15 cellular contexts compared by ENCODE assay signal in genomic region chr2:233708942-233709341, GRCh38. TPM values are rescaled to one million over a fixed set of nuclear protein-coding genes. Genes with fewer than 3 reads are reported as not detected.
A peak's percentile ranks its signal among the peaks of the same experiment; 100 is the strongest.
DNase-seq lines count a peak whose midpoint lies in the region; ATAC-seq, FAIRE-seq and TF ChIP-seq lines count a peak whose summit lies in the region.
"Had no signal": no experiment of that assay in that cellular context is flagged by ENCODE, and none has a peak within 500 bp of the region (broad histone marks: within the 10 kb centered on the region; RNA-seq: fewer than 3 reads in every experiment).

No MANE protein-coding gene starts in this region.

- H2AFZ ChIP-seq in SK-N-SH (ENCODE audit: low read depth) (no peak overlapping the region; the same call in 1 of the 2 replicates), PC-9 (no peak overlapping the region)

- H3K36me3 ChIP-seq in SK-N-SH (replicated peaks in 1 of 2; ENCODE audit: control insufficient read depth in 1 of 2, insufficient read depth in 2 of 2, low read length in 1 of 2) (no peaks in the 10 kb centered on the region), PC-9 (ENCODE audit: low read depth) (peaks cover 92% of the 10 kb centered on the region), esophagus (ENCODE audit: control insufficient read depth in 2 of 2, insufficient read depth in 2 of 2, low read length in 1 of 2) (peaks cover 0 to 1% of the 10 kb centered on the region in 2 donors)

- H3K27ac ChIP-seq in SK-N-SH (ENCODE audit: low read depth in 2 of 2, low read length in 1 of 2): no peak overlapping the region
- H3K27ac ChIP-seq in PC-9: peak overlapping the region; percentile 10; the same call in 1 of the 2 replicates
- peak overlapping the region; percentile 47 to 81 for H3K27ac ChIP-seq in esophagus (ENCODE audit: low read depth in 2 of 2, low read length in 1 of 2)

- H3K4me2 ChIP-seq in SK-N-SH (no peak overlapping the region), PC-9 (peak overlapping the region; percentile 10)

- CTCF ChIA-PET in SK-N-SH (lab: Yijun Ruan, JAX) (no interaction called here), PC-9 (lab: Charles Lee) (no interaction called here)

- H3F3A ChIP-seq in SK-N-SH (replicated peaks; ENCODE audit: insufficient read depth): peaks cover 2% of the 10 kb centered on the region
- H3F3A ChIP-seq in PC-9 (ENCODE audit: insufficient read depth, low read depth): peaks cover 79% of the 10 kb centered on the region

- H3K4me1 ChIP-seq in SK-N-SH (ENCODE audit: control insufficient read depth in 1 of 2, insufficient read depth in 2 of 2, low read depth in 1 of 2, low read length in 1 of 2) (peaks cover 0 to 18% of the 10 kb centered on the region in 2 experiments; a peak in 2 of 4 replicates), PC-9 (replicated peaks; ENCODE audit: insufficient read depth) (peaks cover 75% of the 10 kb centered on the region), esophagus (ENCODE audit: control insufficient read depth in 2 of 2, insufficient read depth in 2 of 2, low read length in 1 of 2) (peaks cover 0 to 12% of the 10 kb centered on the region in 2 donors)

- no peak for TF ChIP-seq POLR2A in GM12891 (IDR thresholded peaks at IDR 0.05; ENCODE audit: low read depth, low read length)

- no peak for TF ChIP-seq RAD21 in SK-N-SH (IDR thresholded peaks at IDR 0.05; ENCODE audit: low read length)

- intact Hi-C loops in PC-9 (cut with micrococcal nuclease; ENCODE audit: unreplicated experiment): loop anchor here (5.0 to 10.0 kb wide), 2 partner anchors 357 to 1276 kb away; partner anchors contain the start of gene DGKD

- H3K4me3 ChIP-seq in SK-N-SH (ENCODE audit: low read depth in 2 of 2, low read length in 1 of 2): no peak overlapping the region
- H3K4me3 ChIP-seq in PC-9: no peak overlapping the region
- H3K4me3 ChIP-seq in esophagus (ENCODE audit: low read depth in 1 of 2, low read length in 2 of 2): no peak overlapping the region

- no TSS peak for BruUV-seq in PC-9 (replicated peaks; lab: Mats Ljungman, UMichigan)

- H3K9me3 ChIP-seq in SK-N-SH (no peaks in the 10 kb centered on the region), PC-9 (ENCODE audit: insufficient read depth, low read depth) (no peaks in the 10 kb centered on the region), esophagus (ENCODE audit: control insufficient read depth in 2 of 2, insufficient read depth in 1 of 2, low read depth in 1 of 2, low read length in 1 of 2) (no peaks in the 10 kb centered on the region)

- FAIRE-seq in GM12891 (lab: Jason Lieb, UNC): no peak

- TF ChIP-seq CTCF in SK-N-SH (IDR thresholded peaks at IDR 0.05): no peak
- TF ChIP-seq CTCF in PC-9 (conservative IDR thresholded peaks at IDR 0.05): no peak

- ATAC-seq in SK-N-SH treated with all-trans-retinoic acid at 6 μM for 48 hours (no peak), GM19467 (IDR thresholded peaks at IDR 0.05; ENCODE audit: unreplicated experiment) (no peak)

- H3K9ac ChIP-seq in SK-N-SH: no peak overlapping the region

- DNase-seq in SK-N-SH (no peak), PC-9 (no peak), DMS153 treated with DMSO at 0.1 percent for 48 hours (lab: John Stamatoyannopoulos, UW; ENCODE audit: unreplicated experiment) (no peak), GM12891 (ENCODE audit: insufficient read length, low spot score) (no peak), HuH-7 (ENCODE audit: low spot score) (no peak)
- DNase-seq: 8988T, COR-L47, DMS53, MM.1S, NCI-H1105 treated with DMSO at 0.1 percent for 48 hours, NCI-H187, NCI-H69 had no signal

- POLR2A ChIA-PET in SK-N-SH (lab: Yijun Ruan, JAX): no interaction called here
- POLR2A ChIA-PET in PC-9 (lab: Charles Lee; ENCODE audit: unreplicated experiment): interaction anchor here (0.6 kb wide), 2 partner anchors 18 to 142 kb away, joined by 5 to 9 read pairs; no protein-coding TSS in a partner anchor

- H3K79me2 ChIP-seq in SK-N-SH (ENCODE audit: insufficient read depth): no peaks in the 10 kb centered on the region
- H3K79me2 ChIP-seq in PC-9 (ENCODE audit: low read depth): peaks cover 100% of the 10 kb centered on the region

- H3K9me2 ChIP-seq in SK-N-SH: no peaks in the 10 kb centered on the region
- H3K9me2 ChIP-seq in PC-9 (ENCODE audit: insufficient read depth): no peaks in the 10 kb centered on the region

- TF ChIP-seq EP300 in SK-N-SH (IDR thresholded peaks at IDR 0.05; ENCODE audit: borderline replicate concordance in 1 of 2, low read depth in 1 of 2, low read length in 1 of 2): no peak

- 75% methylated on average over 5 of the region's 5 CpGs for WGBS in SK-N-SH (ENCODE audit: low lambda C conversion rate)
- 82 to 88% methylated on average over 5 of the region's 5 CpGs for WGBS in esophagus, 2 donors

- H3K27me3 ChIP-seq in SK-N-SH (ENCODE audit: insufficient read depth): no peaks in the 10 kb centered on the region
- H3K27me3 ChIP-seq in PC-9 (ENCODE audit: insufficient read depth, low read depth): no peaks in the 10 kb centered on the region
- no peaks in the 10 kb centered on the region for H3K27me3 ChIP-seq in esophagus (ENCODE audit: control insufficient read depth in 1 of 2, insufficient read depth in 2 of 2, low read length in 2 of 2)

- H4K20me1 ChIP-seq in SK-N-SH (ENCODE audit: insufficient read depth): no peaks in the 10 kb centered on the region
- peaks cover 12% of the 10 kb centered on the region; the same call in 1 of the 2 replicates for H4K20me1 ChIP-seq in PC-9 (ENCODE audit: insufficient read depth)

TF ChIP-seq in SK-N-SH, 30 proteins besides CTCF, POLR2A, EP300 and RAD21:
- TF ChIP-seq RCOR1 (IDR thresholded peaks at IDR 0.05; ENCODE audit: low read length): no peak
- TF ChIP-seq, protein P1, sequence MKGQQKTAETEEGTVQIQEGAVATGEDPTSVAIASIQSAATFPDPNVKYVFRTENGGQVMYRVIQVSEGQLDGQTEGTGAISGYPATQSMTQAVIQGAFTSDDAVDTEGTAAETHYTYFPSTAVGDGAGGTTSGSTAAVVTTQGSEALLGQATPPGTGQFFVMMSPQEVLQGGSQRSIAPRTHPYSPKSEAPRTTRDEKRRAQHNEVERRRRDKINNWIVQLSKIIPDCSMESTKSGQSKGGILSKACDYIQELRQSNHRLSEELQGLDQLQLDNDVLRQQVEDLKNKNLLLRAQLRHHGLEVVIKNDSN (IDR thresholded peaks at IDR 0.05; ENCODE audit: borderline replicate concordance, low read depth): peak; percentile 34; the same call in 1 of the 2 replicates

TF ChIP-seq in SK-N-SH treated with all-trans-retinoic acid at 6 μM for 48 hours, 23 proteins besides CTCF, POLR2A, EP300 and RAD21:
- TF ChIP-seq ZNF70 (CRISPR knock-in tag; IDR thresholded peaks at IDR 0.05) (no peak), BACH2 (CRISPR knock-in tag; IDR thresholded peaks at IDR 0.05; ENCODE audit: borderline replicate concordance) (no peak)

TF ChIP-seq in GM12891, 5 proteins besides CTCF, POLR2A, EP300 and RAD21:
- TF ChIP-seq POLR2AphosphoS5 (IDR thresholded peaks at IDR 0.05; ENCODE audit: low read depth, low read length) (no peak), PAX5 (IDR thresholded peaks at IDR 0.05; ENCODE audit: insufficient read depth, low read length, severe bottlenecking) (no peak), TAF1 (IDR thresholded peaks at IDR 0.05; ENCODE audit: low read depth, low read length) (no peak)

RNA-seq across cellular contexts. Expression of gene UGT1A5, which starts 3.8 kb away (rescaled TPM):
- polyA plus RNA-seq in SK-N-SH (2012; rRNA removed): not detected in 2 replicates
- polyA plus RNA-seq in SK-N-SH (2012; cell fraction: cytosol; rRNA removed): not detected in 2 replicates
- polyA plus RNA-seq in SK-N-SH (2012; cell fraction: nucleus; rRNA removed): not detected in 2 replicates
- total RNA-seq in PC-9 (2021): 71.3 and 91.2 TPM in 2 replicates
- polyA plus RNA-seq in esophagus: 1 to 10 TPM in 1 of 2 donors, under 1 TPM in 1; 0.01 to 2.9 TPM
- not detected for polyA plus RNA-seq in GM12891 (2012; ENCODE audit: low read depth, missing spikeins)

RNA-seq across cellular contexts. Expression of gene UGT1A4, which starts 9.6 kb away (rescaled TPM):
- polyA plus RNA-seq in SK-N-SH (2012; rRNA removed) (not detected in 2 replicates), esophagus (1 to 10 TPM in 1 of 2 donors, under 1 TPM in 1; 0.69 to 2.5 TPM)
- polyA plus RNA-seq in SK-N-SH (2012; cell fraction: cytosol; rRNA removed): not detected in 2 replicates
- polyA plus RNA-seq in SK-N-SH (2012; cell fraction: nucleus; rRNA removed): not detected in 2 replicates
- total RNA-seq in PC-9 (2021): 73.6 and 93.0 TPM in 2 replicates
- polyA plus RNA-seq in GM12891 (2012; ENCODE audit: low read depth, missing spikeins): not detected

RNA-seq across cellular contexts. Expression of gene UGT1A6, which starts 16.3 kb away (rescaled TPM):
- polyA plus RNA-seq in SK-N-SH (2012; rRNA removed) (not detected in 2 replicates), esophagus (10 to 100 TPM in 1 of 2 donors, 1 to 10 TPM in 1; 4.8 to 22.4 TPM)
- polyA plus RNA-seq in SK-N-SH (2012; cell fraction: cytosol; rRNA removed): not detected in 2 replicates
- not detected in 2 replicates for polyA plus RNA-seq in SK-N-SH (2012; cell fraction: nucleus; rRNA removed)
- total RNA-seq in PC-9 (2021): 549 and 643 TPM in 2 replicates
- polyA plus RNA-seq in GM12891 (2012; ENCODE audit: low read depth, missing spikeins): not detected

RNA-seq across cellular contexts. Expression of gene UGT1A3, which starts 19.9 kb away (rescaled TPM):
- polyA plus RNA-seq in SK-N-SH (2012; rRNA removed): not detected in 2 replicates
- polyA plus RNA-seq in SK-N-SH (2012; cell fraction: cytosol; rRNA removed): not detected in 2 replicates
- polyA plus RNA-seq in SK-N-SH (2012; cell fraction: nucleus; rRNA removed): not detected in 2 replicates
- 60.3 and 67.1 TPM in 2 replicates for total RNA-seq in PC-9 (2021)
- 1 to 10 TPM in 1 of 2 donors, under 1 TPM in 1; 0.07 to 1.5 TPM for polyA plus RNA-seq in esophagus
- polyA plus RNA-seq in GM12891 (2012; ENCODE audit: low read depth, missing spikeins): not detected

RNA-seq across cellular contexts. Expression of gene UGT1A7, which starts 27.2 kb away (rescaled TPM):
- polyA plus RNA-seq in SK-N-SH (2012; rRNA removed): not detected in 2 replicates
- polyA plus RNA-seq in SK-N-SH (2012; cell fraction: cytosol; rRNA removed): not detected in 2 replicates
- polyA plus RNA-seq in SK-N-SH (2012; cell fraction: nucleus; rRNA removed): not detected in 2 replicates
- 20.3 and 26.7 TPM in 2 replicates for total RNA-seq in PC-9 (2021)
- 10 to 100 TPM; 28.8 to 54.2 TPM for polyA plus RNA-seq in esophagus
- not detected for polyA plus RNA-seq in GM12891 (2012; ENCODE audit: low read depth, missing spikeins)

Comparison
In these comparisons a context has a peak if more than half of its experiments do, and no peak if none do; other contexts are left out.
1. H3K27ac ChIP-seq: peak in PC-9 (single experiment) and esophagus (2 of 2); none in SK-N-SH (0 of 2).
2. RNA of gene UGT1A6, which starts 16.3 kb away (polyA plus RNA-seq): 4.8 to 22.4 TPM in esophagus; not detected in SK-N-SH; every median in the first group is over 4 times any median in the second.